ENCODE assay signal across 1 cellular context in the genomic region with DNA sequence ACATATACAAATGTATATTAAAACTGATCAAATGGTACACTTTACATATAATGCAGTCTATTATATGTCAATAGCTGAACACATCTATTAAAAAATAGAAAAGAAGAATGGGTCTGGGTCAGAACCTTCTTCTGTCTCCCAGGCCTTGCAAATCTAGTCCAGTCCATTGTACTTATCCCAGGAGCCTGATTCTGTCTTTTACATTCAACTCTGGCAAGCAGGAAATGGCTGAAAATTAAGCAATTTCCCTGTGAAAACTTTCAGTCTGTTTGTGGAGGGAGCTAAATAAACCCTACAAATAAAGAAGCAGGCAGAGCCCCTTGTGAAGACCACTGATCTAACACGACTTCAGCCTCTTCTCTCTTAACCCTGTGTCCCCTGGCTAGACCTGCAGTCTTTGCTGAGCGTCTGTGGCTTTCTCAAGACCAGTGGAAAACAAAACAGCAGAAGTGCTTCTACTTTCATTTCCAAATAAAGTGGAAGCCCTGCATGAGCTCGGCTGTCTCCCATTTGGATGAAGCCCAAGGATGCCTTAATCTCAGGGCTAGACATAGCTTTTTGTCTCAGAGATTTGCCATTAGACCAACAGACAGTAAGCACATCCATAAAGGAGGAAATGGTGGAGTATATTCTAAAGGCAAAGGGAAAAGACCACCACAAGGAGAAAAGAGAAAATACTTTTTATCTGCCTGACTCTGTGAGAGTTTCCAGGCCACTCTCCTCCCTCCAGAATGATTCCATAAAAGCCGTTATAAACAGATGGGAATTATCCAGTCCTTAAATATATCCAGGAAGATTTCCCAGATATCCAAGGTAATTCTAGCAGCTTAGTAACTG.
TF ChIP-seq lines count a peak whose summit lies in the region.

No MANE protein-coding gene starts in this region.

TF ChIP-seq in IMR-90, 13 proteins besides CTCF, POLR2A, EP300 and RAD21:
- no peak for TF ChIP-seq CHD1 (IDR thresholded peaks at IDR 0.05; ENCODE audit: low read depth, low read length)
- TF ChIP-seq, protein P1, sequence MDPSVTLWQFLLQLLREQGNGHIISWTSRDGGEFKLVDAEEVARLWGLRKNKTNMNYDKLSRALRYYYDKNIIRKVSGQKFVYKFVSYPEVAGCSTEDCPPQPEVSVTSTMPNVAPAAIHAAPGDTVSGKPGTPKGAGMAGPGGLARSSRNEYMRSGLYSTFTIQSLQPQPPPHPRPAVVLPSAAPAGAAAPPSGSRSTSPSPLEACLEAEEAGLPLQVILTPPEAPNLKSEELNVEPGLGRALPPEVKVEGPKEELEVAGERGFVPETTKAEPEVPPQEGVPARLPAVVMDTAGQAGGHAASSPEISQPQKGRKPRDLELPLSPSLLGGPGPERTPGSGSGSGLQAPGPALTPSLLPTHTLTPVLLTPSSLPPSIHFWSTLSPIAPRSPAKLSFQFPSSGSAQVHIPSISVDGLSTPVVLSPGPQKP (IDR thresholded peaks at IDR 0.05; ENCODE audit: borderline replicate concordance, low read depth, low read length): no peak
- TF ChIP-seq RCOR1 (IDR thresholded peaks at IDR 0.05; ENCODE audit: insufficient replicate concordance, low read length): no peak
- TF ChIP-seq, protein P2, sequence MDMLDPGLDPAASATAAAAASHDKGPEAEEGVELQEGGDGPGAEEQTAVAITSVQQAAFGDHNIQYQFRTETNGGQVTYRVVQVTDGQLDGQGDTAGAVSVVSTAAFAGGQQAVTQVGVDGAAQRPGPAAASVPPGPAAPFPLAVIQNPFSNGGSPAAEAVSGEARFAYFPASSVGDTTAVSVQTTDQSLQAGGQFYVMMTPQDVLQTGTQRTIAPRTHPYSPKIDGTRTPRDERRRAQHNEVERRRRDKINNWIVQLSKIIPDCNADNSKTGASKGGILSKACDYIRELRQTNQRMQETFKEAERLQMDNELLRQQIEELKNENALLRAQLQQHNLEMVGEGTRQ (IDR thresholded peaks at IDR 0.05; ENCODE audit: low read depth, low read length): no peak
- no peak for TF ChIP-seq MAFK (IDR thresholded peaks at IDR 0.05; ENCODE audit: low read depth, low read length)
- no peak for TF ChIP-seq BHLHE40 (IDR thresholded peaks at IDR 0.05; ENCODE audit: low read depth, low read length)
- TF ChIP-seq MXI1 (IDR thresholded peaks at IDR 0.05; ENCODE audit: borderline replicate concordance, low read depth, low read length): no peak
- no peak for TF ChIP-seq RFX5 (IDR thresholded peaks at IDR 0.05; ENCODE audit: low read depth, low read length)
- no peak for TF ChIP-seq NFE2L2 (IDR thresholded peaks at IDR 0.05; ENCODE audit: low read depth, low read length)
- no peak for TF ChIP-seq FOS (IDR thresholded peaks at IDR 0.05; ENCODE audit: low read depth, low read length)
- TF ChIP-seq MAZ (IDR thresholded peaks at IDR 0.05; ENCODE audit: borderline replicate concordance, low read depth, low read length): no peak
- no peak for TF ChIP-seq SMC3 (IDR thresholded peaks at IDR 0.05; ENCODE audit: low read depth, low read length)
- TF ChIP-seq CEBPB (IDR thresholded peaks at IDR 0.05; ENCODE audit: low read depth, low read length): no peak
